In the genomic region with DNA sequence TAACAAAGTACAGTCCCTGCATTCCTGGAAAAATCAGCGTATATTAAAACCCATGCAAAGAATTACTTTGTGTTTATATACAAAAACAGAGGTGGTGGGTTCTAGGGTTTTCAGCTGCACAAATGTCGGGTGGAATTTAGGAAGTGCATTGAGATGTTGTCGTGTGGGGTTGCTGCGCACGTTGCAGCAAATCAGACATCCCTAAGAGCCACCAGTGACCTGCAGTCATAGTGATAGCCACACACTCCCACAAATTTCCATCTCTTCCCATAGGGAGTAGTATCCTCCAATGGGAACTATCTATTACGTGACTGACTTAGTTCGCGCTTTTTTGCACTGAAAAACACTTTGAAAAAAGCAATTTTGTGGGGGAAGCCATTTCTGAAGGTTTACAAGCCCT, we compare ENCODE assay signal across 33 cellular contexts.
"Had no signal": no experiment of that assay in that cellular context is flagged by ENCODE, and none has a peak within 500 bp of the region (broad histone marks: within the 10 kb centered on the region; RNA-seq: fewer than 3 reads in every experiment).

No MANE protein-coding gene starts in this region.

- H3K27me3 ChIP-seq: brain microvascular endothelial cell, colonic mucosa had no signal

- H3K9me3 ChIP-seq: colonic mucosa had no signal

- H3K36me3 ChIP-seq: brain microvascular endothelial cell, colonic mucosa had no signal

- H3K27ac ChIP-seq: brain microvascular endothelial cell, colonic mucosa, VCaP had no signal

- H3K4me1 ChIP-seq: colonic mucosa had no signal

- DNase-seq: activated B cell treated with CpG ODN at 0.5 μM for 24 hours; activated CD4-positive, alpha-beta memory T cell treated with anti-CD3 and anti-CD28 coated beads, Interleukin-2, amount 10 ng/mL, durations not matched to agents 7 days and 5 days; activated CD4-positive, alpha-beta T cell treated with anti-CD3 and anti-CD28 coated beads for 4 hours; activated CD4-positive, CD25-positive, alpha-beta regulatory T cell treated with anti-CD3 and anti-CD28 coated beads, Interleukin-2, amount 50 U/mL, for 72 hours; activated CD8-positive, alpha-beta memory T cell treated with anti-CD3 and anti-CD28 coated beads for 24 hours; activated CD8-positive, alpha-beta memory T cell treated with anti-CD3 and anti-CD28 coated beads, Interleukin-2, amount 10 ng/mL, durations not matched to agents 7 days and 5 days; activated CD8-positive, alpha-beta memory T cell treated with anti-CD3 and anti-CD28 coated beads, Interleukin-2, amount 50 U/mL, for 48 hours; activated effector memory CD4-positive, alpha-beta T cell treated with Interleukin-2 at 50 U/mL for 16 hours; activated naive CD4-positive, alpha-beta T cell treated with anti-CD3 and anti-CD28 coated beads, Interleukin-2, amount 10 ng/mL, durations not matched to agents 7 days and 5 days; activated naive CD8-positive, alpha-beta T cell treated with anti-CD3 and anti-CD28 coated beads, Interleukin-2, amount 50 U/mL, for 24 hours; activated T-cell treated with anti-CD3 and anti-CD28 coated beads, Interleukin-2, amount 50 U/mL, for 48 hours; anterior cingulate cortex; brain microvascular endothelial cell; central memory CD4-positive, alpha-beta T cell; colonic mucosa; KG1; MM.1S; MV-4-11; NCI-H1092 treated with DMSO at 0.1 percent for 48 hours; NCI-H146; NCI-H187; NCI-H2029 treated with DMSO at 0.1 percent for 48 hours; NCI-H2171 treated with DMSO at 0.1 percent for 48 hours; NCI-H2227 treated with DMSO at 0.1 percent for 48 hours; NCI-H446; NCI-H524; NCI-H82; Right ventricle myocardium superior; SW 1271; T-helper 1 cell; T-helper 2 cell; T-helper 9 cell had no signal

- H3K4me3 ChIP-seq: colonic mucosa had no signal

- ATAC-seq: activated CD8-positive, alpha-beta memory T cell treated with anti-CD3 and anti-CD28 coated beads, Interleukin-2, amount 10 ng/mL, durations not matched to agents 7 days and 5 days; activated naive CD8-positive, alpha-beta T cell treated with anti-CD3 and anti-CD28 coated beads, Interleukin-2, amount 50 U/mL, for 24 hours had no signal
